Comparison of ENCODE assay signal across 27 cellular contexts in genomic region chr11:125946712-125947418, GRCh38. TPM values are rescaled to one million over a fixed set of nuclear protein-coding genes. Genes with fewer than 3 reads are reported as not detected.
"Had no signal": no experiment of that assay in that cellular context is flagged by ENCODE, and none has a peak within 500 bp of the region (broad histone marks: within the 10 kb centered on the region; RNA-seq: fewer than 3 reads in every experiment).

No MANE protein-coding gene starts in this region.

- H3K27me3 Mint-ChIP-seq: activated CD4-positive, alpha-beta T cell treated with anti-CD3 and anti-CD28 coated beads, Interleukin-2, amount 10 ng/mL, durations not matched to agents 24 days and 14 days; activated naive CD4-positive, alpha-beta T cell treated with anti-CD3 and anti-CD28 coated beads, Interleukin-2, amount 50 U/mL, for 24 hours; activated T-cell treated with anti-CD3 and anti-CD28 coated beads, Interleukin-2, amount 50 U/mL, for 24 hours had no signal

- H3K27ac Mint-ChIP-seq: activated CD4-positive, alpha-beta memory T cell treated with anti-CD3 and anti-CD28 coated beads for 36 hours; activated CD4-positive, alpha-beta T cell treated with anti-CD3 and anti-CD28 coated beads, Interleukin-2, amount 10 ng/mL, durations not matched to agents 24 days and 14 days; activated naive CD4-positive, alpha-beta T cell treated with anti-CD3 and anti-CD28 coated beads, Interleukin-2, amount 50 U/mL, for 24 hours; activated T-cell treated with anti-CD3 and anti-CD28 coated beads, Interleukin-2, amount 50 U/mL, for 24 hours; activated T-helper 1 cell treated with anti-CD3 and anti-CD28 coated beads, Interleukin-12 subunit alpha, Interleukin-12 subunit beta, Interleukin-2, Interleukin-4 antibody, amounts not matched to agents 30 ng/mL and 10 ng/mL and 1 ng/mL, durations not matched to agents 14 hours and 24 hours and 36 hours; T-helper 1 cell treated with Interleukin-12 subunit alpha and Interleukin-12 subunit beta and Interleukin-4 antibody, amounts not matched to agents 30 μg/mL and 1 μg/mL, for 36 hours; WTC11 had no signal

- DNase-seq: activated CD4-positive, alpha-beta memory T cell treated with anti-CD3 and anti-CD28 coated beads for 36 hours; activated CD4-positive, alpha-beta T cell treated with anti-CD3 and anti-CD28 coated beads, Interleukin-2, amount 10 ng/mL, durations not matched to agents 24 days and 14 days; activated CD4-positive, CD25-positive, alpha-beta regulatory T cell treated with anti-CD3 and anti-CD28 coated beads, Interleukin-2, amount 50 U/mL, for 72 hours; activated effector memory CD4-positive, alpha-beta T cell treated with Interleukin-2 at 50 U/mL for 16 hours; activated naive CD4-positive, alpha-beta T cell; activated T-cell treated with anti-CD3 and anti-CD28 coated beads, Interleukin-2, amount 50 U/mL, for 24 hours; central memory CD4-positive, alpha-beta T cell; MG63; MV-4-11; NCI-H1092 treated with DMSO at 0.1 percent for 48 hours; NCI-H1417 treated with DMSO at 0.1 percent for 48 hours; NCI-H1694 treated with DMSO at 0.1 percent for 48 hours; NCI-H2029 treated with DMSO at 0.1 percent for 48 hours; NCI-H345; NCI-H510A; NCI-H526 treated with DMSO at 0.1 percent for 48 hours; NK-92 treated with Interleukin-12 subunit alpha and Interleukin-12 subunit beta, amount 100 ng/mL, for 24 hours; OCI-M1; Right ventricle myocardium superior had no signal

- H3K36me3 Mint-ChIP-seq: activated CD4-positive, alpha-beta memory T cell treated with anti-CD3 and anti-CD28 coated beads for 36 hours; activated naive CD4-positive, alpha-beta T cell treated with anti-CD3 and anti-CD28 coated beads, Interleukin-2, amount 50 U/mL, for 24 hours; WTC11 had no signal

- H3K9me3 Mint-ChIP-seq: activated CD4-positive, alpha-beta memory T cell treated with anti-CD3 and anti-CD28 coated beads for 36 hours; activated CD4-positive, alpha-beta T cell treated with anti-CD3 and anti-CD28 coated beads, Interleukin-2, amount 10 ng/mL, durations not matched to agents 24 days and 14 days; activated naive CD4-positive, alpha-beta T cell treated with anti-CD3 and anti-CD28 coated beads, Interleukin-2, amount 50 U/mL, for 24 hours; activated T-cell treated with anti-CD3 and anti-CD28 coated beads, Interleukin-2, amount 50 U/mL, for 24 hours; activated T-helper 1 cell treated with anti-CD3 and anti-CD28 coated beads, Interleukin-12 subunit alpha, Interleukin-12 subunit beta, Interleukin-2, Interleukin-4 antibody, amounts not matched to agents 30 ng/mL and 10 ng/mL and 1 ng/mL, durations not matched to agents 14 hours and 24 hours and 36 hours; T-helper 1 cell treated with Interleukin-12 subunit alpha and Interleukin-12 subunit beta and Interleukin-4 antibody, amounts not matched to agents 30 μg/mL and 1 μg/mL, for 36 hours; WTC11 had no signal

- ATAC-seq: Panc1, SK-N-SH treated with all-trans-retinoic acid at 6 μM for 48 hours, WTC11 had no signal

- H3K4me3 Mint-ChIP-seq: activated CD4-positive, alpha-beta memory T cell treated with anti-CD3 and anti-CD28 coated beads for 36 hours; activated CD4-positive, alpha-beta T cell treated with anti-CD3 and anti-CD28 coated beads, Interleukin-2, amount 10 ng/mL, durations not matched to agents 24 days and 14 days; activated naive CD4-positive, alpha-beta T cell treated with anti-CD3 and anti-CD28 coated beads, Interleukin-2, amount 50 U/mL, for 24 hours; activated T-cell treated with anti-CD3 and anti-CD28 coated beads, Interleukin-2, amount 50 U/mL, for 24 hours; activated T-helper 1 cell treated with anti-CD3 and anti-CD28 coated beads, Interleukin-12 subunit alpha, Interleukin-12 subunit beta, Interleukin-2, Interleukin-4 antibody, amounts not matched to agents 30 ng/mL and 10 ng/mL and 1 ng/mL, durations not matched to agents 14 hours and 24 hours and 36 hours; T-helper 1 cell treated with Interleukin-12 subunit alpha and Interleukin-12 subunit beta and Interleukin-4 antibody, amounts not matched to agents 30 μg/mL and 1 μg/mL, for 36 hours; WTC11 had no signal

RNA-seq across cellular contexts. Expression of gene VSIG10L2, which starts 1.0 kb away (rescaled TPM):
- total RNA-seq: activated CD4-positive, alpha-beta memory T cell treated with anti-CD3 and anti-CD28 coated beads for 36 hours; activated CD4-positive, alpha-beta T cell treated with anti-CD3 and anti-CD28 coated beads, Interleukin-2, amount 10 ng/mL, durations not matched to agents 24 days and 14 days; activated CD8-positive, alpha-beta memory T cell treated with anti-CD3 and anti-CD28 coated beads for 36 hours; activated T-helper 1 cell treated with anti-CD3 and anti-CD28 coated beads, Interleukin-12 subunit alpha, Interleukin-12 subunit beta, Interleukin-2, Interleukin-4 antibody, amounts not matched to agents 30 ng/mL and 10 ng/mL and 1 ng/mL, durations not matched to agents 14 hours and 24 hours and 36 hours; SJSA1; WTC11 had no signal

RNA-seq across cellular contexts. Expression of gene DDX25, which starts 42.6 kb away (rescaled TPM):
- total RNA-seq: activated CD4-positive, alpha-beta memory T cell treated with anti-CD3 and anti-CD28 coated beads for 36 hours; activated CD4-positive, alpha-beta T cell treated with anti-CD3 and anti-CD28 coated beads, Interleukin-2, amount 10 ng/mL, durations not matched to agents 24 days and 14 days; activated T-helper 1 cell treated with anti-CD3 and anti-CD28 coated beads, Interleukin-12 subunit alpha, Interleukin-12 subunit beta, Interleukin-2, Interleukin-4 antibody, amounts not matched to agents 30 ng/mL and 10 ng/mL and 1 ng/mL, durations not matched to agents 14 hours and 24 hours and 36 hours; Right ventricle myocardium superior; SJSA1 had no signal
